Comparison of ENCODE assay signal across 2 cellular contexts in the genomic region with DNA sequence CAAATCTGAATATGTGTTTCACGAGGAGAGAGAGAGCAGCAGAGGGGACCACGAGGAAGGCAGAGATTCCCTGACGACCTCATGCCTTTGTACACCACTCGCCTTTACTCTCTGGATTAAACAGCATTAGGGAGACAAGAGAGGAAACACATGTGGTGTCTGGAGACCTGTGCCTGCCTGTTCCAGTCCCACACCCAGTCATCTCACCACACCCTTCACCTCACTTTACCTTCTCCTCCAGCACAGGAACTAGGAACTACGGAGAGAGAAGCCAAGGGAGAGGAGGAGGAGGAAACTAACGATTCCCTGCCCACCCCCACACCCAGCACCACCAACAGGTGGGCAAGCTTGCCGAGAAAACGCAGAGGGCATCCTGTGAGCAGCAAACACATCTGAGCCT. TPM values are rescaled to one million over a fixed set of nuclear protein-coding genes. Genes with fewer than 3 reads are reported as not detected.
"Had no signal": no experiment of that assay in that cellular context is flagged by ENCODE, and none has a peak within 500 bp of the region (broad histone marks: within the 10 kb centered on the region; RNA-seq: fewer than 3 reads in every experiment).

No MANE protein-coding gene starts in this region.

RNA-seq across cellular contexts. Expression of a gene that starts 1.0 kb away (rescaled TPM):
- total RNA-seq: activated T-cell treated with anti-CD3 and anti-CD28 coated beads, Interleukin-2, amount 50 U/mL, for 72 hours; aorta had no signal
